ENCODE assay signal across 11 cellular contexts in genomic region chr6:72824833-72825232, GRCh38.
DNase-seq lines count a peak whose midpoint lies in the region; ATAC-seq and TF ChIP-seq lines count a peak whose summit lies in the region.
"Had no signal": no experiment of that assay in that cellular context is flagged by ENCODE, and none has a peak within 500 bp of the region (broad histone marks: within the 10 kb centered on the region; RNA-seq: fewer than 3 reads in every experiment).

No MANE protein-coding gene starts in this region.

- no peak overlapping the region for H3K4me3 ChIP-seq in mesodermal cell (ENCODE audit: extremely low read depth, insufficient read depth, low read length, poor library complexity, severe bottlenecking)
- H3K4me3 ChIP-seq: skin epidermis had no signal

- H3K4me3 Mint-ChIP-seq in activated CD8-positive, alpha-beta T cell treated with anti-CD3 and anti-CD28 coated beads for 36 hours, result no peak overlapping the region
- H3K4me3 Mint-ChIP-seq in activated CD8-positive, alpha-beta T cell treated with anti-CD3 and anti-CD28 coated beads, Interleukin-2, amount 10 ng/mL, durations not matched to agents 7 days and 5 days, result no peak overlapping the region
- no peak overlapping the region for H3K4me3 Mint-ChIP-seq in progenitor cell of endocrine pancreas (ENCODE audit: low read depth)

- intact Hi-C loops in activated CD8-positive, alpha-beta T cell treated with anti-CD3 and anti-CD28 coated beads for 36 hours (cut with micrococcal nuclease), result loop anchor here (10.0 kb wide), 1 partner anchor 200 kb away; the partner anchor contains the start of gene KCNQ5

- peaks cover 5% of the 10 kb centered on the region for H3K9me3 Mint-ChIP-seq in activated CD8-positive, alpha-beta T cell treated with anti-CD3 and anti-CD28 coated beads for 36 hours
- H3K9me3 Mint-ChIP-seq in activated CD8-positive, alpha-beta T cell treated with anti-CD3 and anti-CD28 coated beads, Interleukin-2, amount 10 ng/mL, durations not matched to agents 7 days and 5 days (ENCODE audit: insufficient read depth), result no peaks in the 10 kb centered on the region
- no peaks in the 10 kb centered on the region for H3K9me3 Mint-ChIP-seq in progenitor cell of endocrine pancreas (ENCODE audit: low read depth)

- H3K9me3 ChIP-seq in mesodermal cell (ENCODE audit: control insufficient read depth, low read length), result no peaks in the 10 kb centered on the region

- POLR2A ChIA-PET in activated CD8-positive, alpha-beta T cell treated with anti-CD3 and anti-CD28 coated beads for 36 hours (lab: Charles Lee), result no interaction called here
- POLR2A ChIA-PET in activated CD8-positive, alpha-beta T cell treated with anti-CD3 and anti-CD28 coated beads, Interleukin-2, amount 10 ng/mL, durations not matched to agents 7 days and 5 days (lab: Charles Lee), result no interaction called here

- peaks cover 16% of the 10 kb centered on the region for H3K4me1 ChIP-seq in mesodermal cell (ENCODE audit: control insufficient read depth, insufficient read depth, low read length, poor library complexity, severe bottlenecking)

- peaks cover 29% of the 10 kb centered on the region for H3K4me1 Mint-ChIP-seq in activated CD8-positive, alpha-beta T cell treated with anti-CD3 and anti-CD28 coated beads for 36 hours (ENCODE audit: low read depth)
- H3K4me1 Mint-ChIP-seq in activated CD8-positive, alpha-beta T cell treated with anti-CD3 and anti-CD28 coated beads, Interleukin-2, amount 10 ng/mL, durations not matched to agents 7 days and 5 days (ENCODE audit: low read depth), result no peaks in the 10 kb centered on the region
- H3K4me1 Mint-ChIP-seq in progenitor cell of endocrine pancreas (ENCODE audit: low read depth), result no peaks in the 10 kb centered on the region

- no peak for DNase-seq in activated CD8-positive, alpha-beta T cell treated with anti-CD3 and anti-CD28 coated beads for 36 hours
- no peak for DNase-seq in activated CD8-positive, alpha-beta T cell treated with anti-CD3 and anti-CD28 coated beads, Interleukin-2, amount 10 ng/mL, durations not matched to agents 7 days and 5 days
- no peak for DNase-seq in stimulated activated CD4-positive, alpha-beta T cell treated with anti-CD3 and anti-CD28 coated beads, Interleukin-2, amount 100 ng/mL, for 24 hours
- no peak for DNase-seq in progenitor cell of endocrine pancreas (ENCODE audit: low spot score, unreplicated experiment)
- no peak for DNase-seq in occipital lobe (lab: John Stamatoyannopoulos, UW)
- DNase-seq: NCI-H82, T-helper 1 cell had no signal

- H3K27ac Mint-ChIP-seq in activated CD8-positive, alpha-beta T cell treated with anti-CD3 and anti-CD28 coated beads for 36 hours, result peak overlapping the region; percentile 65
- no peak overlapping the region for H3K27ac Mint-ChIP-seq in activated CD8-positive, alpha-beta T cell treated with anti-CD3 and anti-CD28 coated beads, Interleukin-2, amount 10 ng/mL, durations not matched to agents 7 days and 5 days
- H3K27ac Mint-ChIP-seq in progenitor cell of endocrine pancreas, result no peak overlapping the region

- 54% methylated on average over 1 of the region's 2 CpGs; no CpG with 5 or more reads in 1 of the 2 experiments for WGBS in mesodermal cell (ENCODE audit: insufficient coverage in 2 of 2), 2 experiments

- no peak for ATAC-seq in activated CD8-positive, alpha-beta T cell treated with anti-CD3 and anti-CD28 coated beads for 36 hours
- no peak for ATAC-seq in activated CD8-positive, alpha-beta T cell treated with anti-CD3 and anti-CD28 coated beads, Interleukin-2, amount 10 ng/mL, durations not matched to agents 7 days and 5 days
- ATAC-seq in GM21529 (IDR thresholded peaks at IDR 0.05; ENCODE audit: unreplicated experiment) (peak; percentile 83), HG03280 (IDR thresholded peaks at IDR 0.05; ENCODE audit: unreplicated experiment) (peak; percentile 80)

- no peak for TF ChIP-seq CTCF in activated CD8-positive, alpha-beta T cell treated with anti-CD3 and anti-CD28 coated beads for 36 hours (IDR thresholded peaks at IDR 0.05)
- no peak for TF ChIP-seq CTCF in progenitor cell of endocrine pancreas (IDR thresholded peaks at IDR 0.05; ENCODE audit: unreplicated experiment)

- H3K36me3 ChIP-seq in mesodermal cell (ENCODE audit: control insufficient read depth, insufficient read depth, low read length), result no peaks in the 10 kb centered on the region

- no peaks in the 10 kb centered on the region for H3K27me3 Mint-ChIP-seq in activated CD8-positive, alpha-beta T cell treated with anti-CD3 and anti-CD28 coated beads for 36 hours
- H3K27me3 Mint-ChIP-seq in activated CD8-positive, alpha-beta T cell treated with anti-CD3 and anti-CD28 coated beads, Interleukin-2, amount 10 ng/mL, durations not matched to agents 7 days and 5 days (ENCODE audit: low read depth), result no peaks in the 10 kb centered on the region
- H3K27me3 Mint-ChIP-seq in progenitor cell of endocrine pancreas, result no peaks in the 10 kb centered on the region

- peaks cover 11% of the 10 kb centered on the region for H3K36me3 Mint-ChIP-seq in activated CD8-positive, alpha-beta T cell treated with anti-CD3 and anti-CD28 coated beads for 36 hours (ENCODE audit: low read depth)
- H3K36me3 Mint-ChIP-seq in activated CD8-positive, alpha-beta T cell treated with anti-CD3 and anti-CD28 coated beads, Interleukin-2, amount 10 ng/mL, durations not matched to agents 7 days and 5 days (ENCODE audit: low read depth), result peaks cover 4% of the 10 kb centered on the region
- no peaks in the 10 kb centered on the region for H3K36me3 Mint-ChIP-seq in progenitor cell of endocrine pancreas (ENCODE audit: insufficient read depth)

- CTCF ChIA-PET in activated CD8-positive, alpha-beta T cell treated with anti-CD3 and anti-CD28 coated beads for 36 hours (lab: Charles Lee), result no interaction called here
- CTCF ChIA-PET in activated CD8-positive, alpha-beta T cell treated with anti-CD3 and anti-CD28 coated beads, Interleukin-2, amount 10 ng/mL, durations not matched to agents 7 days and 5 days (lab: Charles Lee), result no interaction called here

- peak overlapping the region; percentile 76 for H3K27ac ChIP-seq in mesodermal cell (ENCODE audit: low read depth, low read length, severe bottlenecking)
- H3K27ac ChIP-seq: skin epidermis had no signal

Comparison
In these comparisons a context has a peak if more than half of its experiments do, and no peak if none do; other contexts are left out.
1. ATAC-seq: peak in GM21529 (single experiment) and HG03280 (single experiment); none in activated CD8-positive, alpha-beta T cell treated with anti-CD3 and anti-CD28 coated beads for 36 hours (single experiment) and activated CD8-positive, alpha-beta T cell treated with anti-CD3 and anti-CD28 coated beads, Interleukin-2, amount 10 ng/mL, durations not matched to agents 7 days and 5 days (single experiment).